In genomic region chr17:59617141-59617757, GRCh38 we compare ENCODE assay signal across 11 cellular contexts. TPM values are rescaled to one million over a fixed set of nuclear protein-coding genes. Genes with fewer than 3 reads are reported as not detected.
A peak's percentile ranks its signal among the peaks of the same experiment; 100 is the strongest.
DNase-seq lines count a peak whose midpoint lies in the region; ATAC-seq and TF ChIP-seq lines count a peak whose summit lies in the region.
"Had no signal": no experiment of that assay in that cellular context is flagged by ENCODE, and none has a peak within 500 bp of the region (broad histone marks: within the 10 kb centered on the region; RNA-seq: fewer than 3 reads in every experiment).

No MANE protein-coding gene starts in this region.

- intact Hi-C loops in mammary epithelial cell (cut with micrococcal nuclease) (loop anchor here (5.0 kb wide), 1 partner anchor 95 kb away; no protein-coding TSS in a partner anchor), MCF 10A (cut with micrococcal nuclease) (no loop called here), OCI-LY7 (cut with micrococcal nuclease; ENCODE audit: unreplicated experiment) (no loop called here)

- H3K79me2 ChIP-seq in mammary epithelial cell (ENCODE audit: insufficient read depth, low read length) (peaks cover 34% of the 10 kb centered on the region), OCI-LY7 (ENCODE audit: insufficient read depth, low read depth, low read length) (peaks cover 46% of the 10 kb centered on the region)

- no peaks in the 10 kb centered on the region for H3K9me2 ChIP-seq in OCI-LY7 (ENCODE audit: insufficient read depth, low read length)

- H3K9me3 ChIP-seq in mammary epithelial cell (replicated peaks; ENCODE audit: insufficient read depth, low read length) (no peaks in the 10 kb centered on the region), OCI-LY7 (ENCODE audit: low read length) (no peaks in the 10 kb centered on the region)

- H3K27me3 Mint-ChIP-seq in MCF 10A (ENCODE audit: insufficient read depth, unreplicated experiment) = no peaks in the 10 kb centered on the region
- no peaks in the 10 kb centered on the region for H3K27me3 Mint-ChIP-seq in type B pancreatic cell

- in situ Hi-C loops in mammary epithelial cell (cut with MboI; ENCODE audit: low sequenced_read_pairs in 2 of 2) = no loop called here

- CTCF ChIA-PET in mammary epithelial cell (lab: Charles Lee; ENCODE audit: low non-redundant PET) = no interaction called here
- CTCF ChIA-PET in MCF 10A (lab: Yijun Ruan, JAX) = no interaction called here
- CTCF ChIA-PET in OCI-LY7 (lab: Charles Lee; ENCODE audit: unreplicated experiment) = no interaction called here

- no peak overlapping the region for H3K9ac ChIP-seq in mammary epithelial cell (ENCODE audit: insufficient read depth, low read length)

- H3K4me1 ChIP-seq in mammary epithelial cell (ENCODE audit: insufficient read depth, low read length) (peaks cover 10% of the 10 kb centered on the region), OCI-LY7 (ENCODE audit: insufficient read depth, low read length, poor library complexity, severe bottlenecking) (peaks cover 25% of the 10 kb centered on the region)

- H4K20me1 ChIP-seq in mammary epithelial cell (ENCODE audit: insufficient read depth, low read length) (peaks cover 6% of the 10 kb centered on the region), OCI-LY7 (ENCODE audit: insufficient read depth, low read length) (peaks cover 16% of the 10 kb centered on the region)

- H3K4me1 Mint-ChIP-seq in MCF 10A (ENCODE audit: insufficient read depth, unreplicated experiment) (peaks cover 12% of the 10 kb centered on the region), type B pancreatic cell (ENCODE audit: unreplicated experiment) (peaks cover 26% of the 10 kb centered on the region)

- H3K4me3 Mint-ChIP-seq in MCF 10A (ENCODE audit: unreplicated experiment) = no peak overlapping the region
- H3K4me3 Mint-ChIP-seq in type B pancreatic cell = peak overlapping the region; percentile 95

- dilution Hi-C loops in mammary epithelial cell (cut with HindIII; ENCODE audit: low sequenced_read_pairs) = no loop called here

- H3K4me3 ChIP-seq in mammary epithelial cell (replicated peaks in 1 of 3; ENCODE audit: insufficient read depth in 1 of 3, low read depth in 2 of 3, low read length in 3 of 3) (peak overlapping the region in 2 of 3 experiments; percentile 83 to 96), OCI-LY7 (ENCODE audit: low read depth, low read length, poor library complexity, severe bottlenecking) (peak overlapping the region; percentile 98), fibroblast of villous mesenchyme (ENCODE audit: low read depth, low read length) (no peak overlapping the region)

- peak overlapping the region; percentile 97 for H3K27ac ChIP-seq in mammary epithelial cell (ENCODE audit: insufficient read depth, low read depth, low read length)
- peak overlapping the region; percentile 93 for H3K27ac ChIP-seq in OCI-LY7 (ENCODE audit: low read depth, low read length, poor library complexity, severe bottlenecking)

- H3K27ac Mint-ChIP-seq in MCF 10A (ENCODE audit: low read depth, unreplicated experiment) (no peak overlapping the region), type B pancreatic cell (peak overlapping the region; percentile 100)

- BruUV-seq in mammary epithelial cell (replicated peaks; lab: Mats Ljungman, UMichigan) = no TSS peak
- BruUV-seq in MCF 10A (replicated peaks; lab: Mats Ljungman, UMichigan) = no TSS peak
- no TSS peak for BruUV-seq in OCI-LY7 (replicated peaks; lab: Mats Ljungman, UMichigan)

- WGBS in mammary epithelial cell (ENCODE audit: low coverage, missing lambda C conversion rate) = 90% methylated on average over 1 of the region's 1 CpG

- POLR2A ChIA-PET in MCF 10A (lab: Yijun Ruan, JAX) (interaction anchor here (0.5 to 7.4 kb wide), 9 partner anchors 10 to 397 kb away, joined by 3 to 91 read pairs (median 3); partner anchors contain the start of genes DHX40, GDPD1, PTRH2 and VMP1), OCI-LY7 (lab: Charles Lee) (interaction anchor here (1.5 to 2.8 kb wide), 2 partner anchors 25 to 407 kb away, joined by 3 to 23 read pairs; no protein-coding TSS in a partner anchor)

- H2AFZ ChIP-seq in mammary epithelial cell (ENCODE audit: low read depth, low read length) (peak overlapping the region; percentile 42), OCI-LY7 (ENCODE audit: low read length) (peak overlapping the region; percentile 46; the same call in 1 of the 2 replicates)

- H3K9me3 Mint-ChIP-seq in MCF 10A (ENCODE audit: unreplicated experiment) (no peaks in the 10 kb centered on the region), type B pancreatic cell (no peaks in the 10 kb centered on the region)

- H3K36me3 Mint-ChIP-seq in MCF 10A (ENCODE audit: insufficient read depth, unreplicated experiment) (peaks cover 7% of the 10 kb centered on the region), type B pancreatic cell (peaks cover 3% of the 10 kb centered on the region)

- DNase-seq in mammary epithelial cell (peak; percentile 33), MCF 10A (ENCODE audit: unreplicated experiment) (no peak), OCI-LY7 (ENCODE audit: low spot score) (no peak), fibroblast of villous mesenchyme (ENCODE audit: low read depth) (peak; percentile 11), type B pancreatic cell (ENCODE audit: extremely low spot score, unreplicated experiment) (no peak), AG08395 (ENCODE audit: low spot score) (no peak), A172 (ENCODE audit: low spot score) (no peak)
- DNase-seq: effector memory CD4-positive, alpha-beta T cell; EL had no signal

- H3K36me3 ChIP-seq in mammary epithelial cell (ENCODE audit: insufficient read depth, low read length) (no peaks in the 10 kb centered on the region), OCI-LY7 (ENCODE audit: insufficient read depth, low read length) (peaks cover 8% of the 10 kb centered on the region)

- H3K27me3 ChIP-seq in mammary epithelial cell (ENCODE audit: insufficient read depth, low read length) = no peaks in the 10 kb centered on the region

- TF ChIP-seq CTCF in mammary epithelial cell (conservative IDR thresholded peaks at IDR 0.05 in 1 of 2, IDR thresholded peaks at IDR 0.05 in 1 of 2; ENCODE audit: extremely low read depth in 1 of 2, insufficient read depth in 1 of 2, low read depth in 1 of 2, low read length in 2 of 2) (no peak), MCF 10A (IDR thresholded peaks at IDR 0.05; ENCODE audit: unreplicated experiment) (no peak), OCI-LY7 (conservative IDR thresholded peaks at IDR 0.05; ENCODE audit: low read length) (no peak), fibroblast of villous mesenchyme (IDR thresholded peaks at IDR 0.05; ENCODE audit: insufficient read depth, low read depth, low read length) (no peak), type B pancreatic cell (conservative IDR thresholded peaks at IDR 0.05) (no peak)

- H3K4me2 ChIP-seq in mammary epithelial cell (ENCODE audit: insufficient read depth, low read depth, low read length) (peak overlapping the region; percentile 87), OCI-LY7 (ENCODE audit: low read length) (peak overlapping the region; percentile 87)

- ATAC-seq in GM21528 (IDR thresholded peaks at IDR 0.05; ENCODE audit: low FRiP score, unreplicated experiment) = no peak
- ATAC-seq: left lobe of liver had no signal

RNA-seq across cellular contexts. Expression of gene CLTC, which starts 2.4 kb away (rescaled TPM):
- 100 to 1,000 TPM; 266 to 356 TPM for total RNA-seq in mammary epithelial cell
- 267 TPM for polyA plus RNA-seq in mammary epithelial cell
- 336 TPM for polyA minus RNA-seq in mammary epithelial cell
- 240 and 288 TPM in 2 replicates for total RNA-seq in MCF 10A (2022)
- 123 and 155 TPM in 2 replicates for total RNA-seq in OCI-LY7 (2014; rRNA removed; shearing (Covaris generic))
- total RNA-seq in OCI-LY7 (2022) = 214 and 227 TPM in 2 replicates
- total RNA-seq in fibroblast of villous mesenchyme = 555 and 613 TPM in 2 replicates
- total RNA-seq in type B pancreatic cell (ENCODE audit: low replicate concordance) = 209 and 262 TPM in 2 replicates
- 362 and 373 TPM in 2 replicates for total RNA-seq in A172 (2014; rRNA removed; shearing (Covaris generic))

RNA-seq across cellular contexts. Expression of gene DHX40, which starts 51.8 kb away (rescaled TPM):
- total RNA-seq in mammary epithelial cell (10 to 100 TPM; 22.5 to 42.7 TPM), MCF 10A (2022) (21.4 and 23.3 TPM in 2 replicates), OCI-LY7 (2022) (32.8 and 33.2 TPM in 2 replicates), fibroblast of villous mesenchyme (44.1 and 66.9 TPM in 2 replicates), type B pancreatic cell (ENCODE audit: low replicate concordance) (30.6 and 50.4 TPM in 2 replicates)
- 15.1 TPM for polyA plus RNA-seq in mammary epithelial cell
- 23.0 TPM for polyA minus RNA-seq in mammary epithelial cell
- total RNA-seq in OCI-LY7 (2014; rRNA removed; shearing (Covaris generic)) = 28.6 and 31.4 TPM in 2 replicates
- 67.1 and 70.5 TPM in 2 replicates for total RNA-seq in A172 (2014; rRNA removed; shearing (Covaris generic))

Comparison
In these comparisons a context has a peak if more than half of its experiments do, and no peak if none do; other contexts are left out.
1. DNase-seq: peak in mammary epithelial cell (single experiment) and fibroblast of villous mesenchyme (single experiment); none in MCF 10A (single experiment), OCI-LY7 (single experiment), type B pancreatic cell (single experiment), AG08395 (single experiment) and A172 (single experiment).